Comparison of ENCODE assay signal across 2 cellular contexts in the genomic region with DNA sequence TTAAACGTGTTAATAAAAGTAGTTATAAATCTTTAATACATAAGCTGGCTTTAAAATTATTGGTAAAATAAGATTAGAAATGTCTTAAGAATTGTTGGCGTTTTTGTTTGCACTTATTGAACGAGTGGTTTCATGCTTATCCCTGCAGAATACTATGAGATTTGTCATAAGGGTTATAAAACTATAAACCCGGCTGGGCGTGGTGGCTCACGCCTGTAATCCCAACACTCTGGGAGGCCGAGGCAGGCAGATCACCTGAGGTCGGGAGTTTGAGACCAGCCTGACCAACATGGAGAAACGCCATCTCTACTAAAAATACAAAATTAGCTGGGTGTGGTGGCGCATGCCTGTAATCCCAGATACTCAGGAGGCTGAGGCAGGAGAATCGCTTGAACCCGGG. TPM values are rescaled to one million over a fixed set of nuclear protein-coding genes. Genes with fewer than 3 reads are reported as not detected.
"Had no signal": no experiment of that assay in that cellular context is flagged by ENCODE, and none has a peak within 500 bp of the region (broad histone marks: within the 10 kb centered on the region; RNA-seq: fewer than 3 reads in every experiment).

No MANE protein-coding gene starts in this region.

RNA-seq across cellular contexts. Expression of gene GP6, which starts 2.6 kb away (rescaled TPM):
- total RNA-seq: HepG2, IMR-90 had no signal
